Comparison of ENCODE assay signal across 8 cellular contexts in the genomic region with DNA sequence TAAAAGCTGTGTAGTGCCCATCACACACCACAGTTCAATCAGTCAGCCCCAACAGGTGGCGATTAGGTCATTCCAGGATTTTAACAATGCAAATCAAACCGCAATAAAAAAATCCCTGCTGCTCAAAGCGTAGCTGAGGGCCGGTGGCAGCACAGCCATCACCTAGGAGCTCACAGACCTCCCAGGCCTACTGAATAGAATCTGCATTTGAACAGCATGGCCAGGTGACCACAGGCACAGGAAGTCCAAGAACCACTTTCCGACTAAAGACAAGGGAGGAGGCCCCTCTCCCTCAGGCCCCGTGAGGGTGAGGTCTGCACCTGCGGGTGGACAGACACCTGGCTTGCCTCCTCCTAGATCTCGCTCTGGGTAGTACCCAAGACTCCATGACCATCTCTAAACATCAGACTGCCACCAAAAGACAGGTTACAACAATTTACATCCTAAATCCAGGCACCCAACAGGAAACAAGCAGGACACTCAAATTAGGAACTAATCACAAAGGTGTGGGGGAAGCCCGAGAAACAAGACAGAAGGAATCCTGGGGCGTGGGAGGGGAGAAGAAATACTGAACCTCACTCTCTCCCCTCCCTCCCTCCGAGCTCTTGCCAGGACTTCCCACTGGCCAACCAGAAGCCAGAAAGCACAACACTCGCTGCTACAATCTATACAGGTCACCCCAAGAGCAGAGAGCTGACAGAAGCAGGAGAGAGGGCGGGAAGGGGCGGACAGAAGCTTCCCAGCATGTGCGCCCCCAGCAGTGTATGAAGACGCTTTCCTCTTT. TPM values are rescaled to one million over a fixed set of nuclear protein-coding genes. Genes with fewer than 3 reads are reported as not detected.
DNase-seq lines count a peak whose midpoint lies in the region; ATAC-seq and TF ChIP-seq lines count a peak whose summit lies in the region.

No MANE protein-coding gene starts in this region.

- no peak overlapping the region for H3K9ac ChIP-seq in PC-3 (ENCODE audit: low read length)

- no peaks in the 10 kb centered on the region for H3K36me3 ChIP-seq in PC-3 (ENCODE audit: low read depth, low read length)

- POLR2A ChIA-PET in PC-3 (lab: Charles Lee; ENCODE audit: unreplicated experiment): no interaction called here
- POLR2A ChIA-PET in T-cell (lab: Charles Lee): no interaction called here

- no peak overlapping the region for H3K4me2 ChIP-seq in PC-3 (ENCODE audit: low read length)

- peaks cover 2% of the 10 kb centered on the region for H3K9me3 ChIP-seq in T-helper 17 cell (ENCODE audit: control insufficient read depth, low read length, poor library complexity, severe bottlenecking)
- H3K9me3 ChIP-seq in PC-3 (ENCODE audit: low read length): no peaks in the 10 kb centered on the region

- H3K27ac Mint-ChIP-seq in T-helper 17 cell (peak overlapping the region; percentile 59), nephron (peak overlapping the region; percentile 45 to 66 (median 53)), T-cell (no peak overlapping the region)

- ATAC-seq in GM18505 (IDR thresholded peaks at IDR 0.05; ENCODE audit: unreplicated experiment) (peak; percentile 44), HG02759 (IDR thresholded peaks at IDR 0.05; ENCODE audit: unreplicated experiment) (peak; percentile 51), T-helper 17 cell (no peak), PC-3 (no peak), omental fat pad (ENCODE audit: low FRiP score) (no peak), T-cell (replicated peaks in 1 of 4) (no peak)

- H3K9me3 Mint-ChIP-seq in nephron (no peaks in the 10 kb centered on the region), T-cell (no peaks in the 10 kb centered on the region)

- peaks cover 5% of the 10 kb centered on the region for H4K20me1 ChIP-seq in PC-3 (ENCODE audit: low read length)

- CTCF ChIA-PET in PC-3 (lab: Charles Lee): no interaction called here
- CTCF ChIA-PET in T-cell (lab: Charles Lee): no interaction called here

- H3K27me3 Mint-ChIP-seq in T-helper 17 cell (no peaks in the 10 kb centered on the region), nephron (ENCODE audit: low read depth) (no peaks in the 10 kb centered on the region), T-cell (no peaks in the 10 kb centered on the region)

- H3F3A ChIP-seq in PC-3 (ENCODE audit: low read length, unreplicated experiment): peaks cover 15% of the 10 kb centered on the region

- intact Hi-C loops in PC-3 (cut with micrococcal nuclease): loop anchor here (5.0 kb wide), 1 partner anchor 53 kb away; no protein-coding TSS in a partner anchor

- no peak for TF ChIP-seq CTCF in nephron (IDR thresholded peaks at IDR 0.05; ENCODE audit: unreplicated experiment in 3 of 3)
- TF ChIP-seq CTCF in PC-3 (conservative IDR thresholded peaks at IDR 0.05; ENCODE audit: low read depth, low read length): no peak
- no peak for TF ChIP-seq CTCF in omental fat pad (IDR thresholded peaks at IDR 0.05)

- H3K79me2 ChIP-seq in PC-3 (ENCODE audit: low read length): peaks cover 83% of the 10 kb centered on the region

- BruUV-seq in PC-3 (replicated peaks; lab: Mats Ljungman, UMichigan): no TSS peak

- no peak overlapping the region for H3K27ac ChIP-seq in PC-3 (ENCODE audit: low read length)

- no peak for TF ChIP-seq POLR2A in GM18505 (IDR thresholded peaks at IDR 0.05; ENCODE audit: borderline replicate concordance, extremely low read depth, insufficient read depth, insufficient read length)

- H3K4me3 ChIP-seq in PC-3 (ENCODE audit: low read length): no peak overlapping the region

- no peaks in the 10 kb centered on the region for H3K27me3 ChIP-seq in PC-3 (ENCODE audit: low read length)

- H3K4me3 Mint-ChIP-seq in T-helper 17 cell (no peak overlapping the region), nephron (peak overlapping the region in 2 of 3 experiments; percentile 5 to 32), T-cell (no peak overlapping the region)

- no peak overlapping the region for H2AFZ ChIP-seq in PC-3 (ENCODE audit: low read length)

- H3K4me1 Mint-ChIP-seq in T-helper 17 cell (peaks cover 32% of the 10 kb centered on the region), nephron (peaks cover 56% of the 10 kb centered on the region), T-cell (peaks cover 37 to 49% (median 41%) of the 10 kb centered on the region in 3 donors)

- H3K36me3 Mint-ChIP-seq in T-helper 17 cell (ENCODE audit: low read depth): peaks cover 3% of the 10 kb centered on the region
- H3K36me3 Mint-ChIP-seq in nephron (ENCODE audit: low read depth): peaks cover 28% of the 10 kb centered on the region
- peaks cover 17% of the 10 kb centered on the region for H3K36me3 Mint-ChIP-seq in T-cell

- DNase-seq in T-helper 17 cell (no peak), PC-3 (no peak), omental fat pad (ENCODE audit: low spot score) (no peak), T-cell (no peak)
- DNase-seq in stimulated activated CD4-positive, alpha-beta T cell treated with anti-CD3 and anti-CD28 coated beads, Interleukin-1b, Interleukin-23, amount 100 ng/mL, for 48 hours: no peak

- H3K9me2 ChIP-seq in PC-3 (replicated peaks; ENCODE audit: low read length): no peaks in the 10 kb centered on the region

- peaks cover 32% of the 10 kb centered on the region for H3K4me1 ChIP-seq in PC-3 (ENCODE audit: insufficient read depth, low read length)

RNA-seq across cellular contexts. Expression of a gene that starts 19.2 kb away (rescaled TPM):
- total RNA-seq in T-helper 17 cell (10 to 100 TPM; 13.5 to 19.2 TPM), PC-3 (2014; rRNA removed) (15.0 and 26.8 TPM in 2 replicates), omental fat pad (10 to 100 TPM; 26.3 to 54.8 (median 36.9) TPM), T-cell (10 to 100 TPM; 17.9 to 22.5 (median 22.1) TPM)

Comparison
In these comparisons a context has a peak if more than half of its experiments do, and no peak if none do; other contexts are left out.
1. ATAC-seq: peak in GM18505 (single experiment) and HG02759 (single experiment); none in T-helper 17 cell (single experiment), PC-3 (single experiment), omental fat pad (single experiment) and T-cell (0 of 4).
2. H3K27ac Mint-ChIP-seq: peak in T-helper 17 cell (single experiment) and nephron (3 of 3); none in T-cell (0 of 2).
3. H3K4me3 Mint-ChIP-seq: peak in nephron (2 of 3); none in T-helper 17 cell (single experiment) and T-cell (0 of 3).